ENCODE assay signal across 11 cellular contexts in the genomic region with DNA sequence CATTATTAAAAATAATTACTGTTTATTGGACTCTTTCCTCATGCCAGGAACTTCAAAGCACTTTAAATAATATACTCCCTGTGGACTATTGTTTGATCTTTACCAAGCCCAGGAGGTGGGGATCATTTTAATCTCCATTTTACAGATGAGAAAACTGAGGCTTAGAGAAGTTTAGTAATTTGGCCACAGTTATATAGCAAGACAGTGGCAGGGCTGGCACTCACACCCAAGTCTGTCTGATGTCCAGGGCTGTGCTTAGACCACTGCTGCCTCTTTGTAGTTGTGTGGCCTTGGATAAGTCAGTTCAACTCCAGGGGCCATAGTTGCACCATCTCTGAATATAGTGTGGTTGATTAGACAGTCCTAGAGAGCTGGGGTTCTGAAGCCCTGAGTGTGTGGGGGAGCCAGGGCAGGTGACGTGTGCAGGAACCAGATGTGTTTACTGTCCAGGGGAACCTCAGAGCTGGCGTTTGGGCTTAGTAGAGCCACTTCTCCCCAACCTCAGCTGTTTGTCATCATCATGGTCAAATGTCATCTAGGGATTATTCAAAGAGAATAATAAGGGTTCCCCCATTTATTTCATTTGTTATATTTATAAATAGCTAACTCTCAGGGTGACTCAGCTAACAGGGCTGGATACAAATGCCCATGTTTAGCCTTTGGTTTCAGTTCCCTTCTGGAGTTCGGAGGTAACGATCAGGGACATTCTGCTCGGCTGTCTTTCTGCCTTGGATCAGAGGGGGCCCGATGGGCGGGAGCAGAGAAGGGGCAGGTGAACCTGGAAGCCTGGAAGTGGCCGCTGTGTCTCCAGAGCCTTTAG.
DNase-seq lines count a peak whose midpoint lies in the region; ATAC-seq and TF ChIP-seq lines count a peak whose summit lies in the region.
"Had no signal": no experiment of that assay in that cellular context is flagged by ENCODE, and none has a peak within 500 bp of the region (broad histone marks: within the 10 kb centered on the region; RNA-seq: fewer than 3 reads in every experiment).

No MANE protein-coding gene starts in this region.

- no peak overlapping the region for H3K4me3 ChIP-seq in prostate gland
- H3K4me3 ChIP-seq: coronary artery had no signal

- TF ChIP-seq CTCF in prostate gland (IDR thresholded peaks at IDR 0.05): no peak

- intact Hi-C loops in prostate gland (cut with DNase I): no loop called here

- ATAC-seq in GM19023 (IDR thresholded peaks at IDR 0.05; ENCODE audit: unreplicated experiment) (peak; percentile 70), HG02759 (IDR thresholded peaks at IDR 0.05; ENCODE audit: unreplicated experiment) (peak; percentile 64)

- 78% methylated on average over 8 of the region's 8 CpGs for WGBS in prostate gland

- TF ChIP-seq POLR2A in prostate gland (IDR thresholded peaks at IDR 0.05): no peak

- peak; percentile 93 for DNase-seq in MV-4-11 (lab: John Stamatoyannopoulos, UW)
- peak; percentile 61 for DNase-seq in pons (ENCODE audit: low spot score)
- no peak for DNase-seq in AML-193 (lab: John Stamatoyannopoulos, UW)
- no peak for DNase-seq in anterior cingulate cortex (lab: John Stamatoyannopoulos, UW)
- no peak for DNase-seq in prostate gland (ENCODE audit: low spot score)
- DNase-seq in hippocampal formation (lab: John Stamatoyannopoulos, UW): no peak
- DNase-seq: activated CD4-positive, alpha-beta memory T cell treated with anti-CD3 and anti-CD28 coated beads, Interleukin-2, amount 10 ng/mL, durations not matched to agents 7 days and 5 days; NCI-H187 treated with DMSO at 0.1 percent for 48 hours had no signal

- no peak overlapping the region for H3K27ac ChIP-seq in prostate gland

- peaks cover 0 to 5% of the 10 kb centered on the region in 2 donors for H3K36me3 ChIP-seq in prostate gland

- H3K4me1 ChIP-seq in prostate gland (replicated peaks): no peaks in the 10 kb centered on the region

- H3K9me3 ChIP-seq in prostate gland: no peaks in the 10 kb centered on the region

- H3K27me3 ChIP-seq in prostate gland (replicated peaks; ENCODE audit: insufficient read depth): no peaks in the 10 kb centered on the region

Comparison
In these comparisons a context has a peak if more than half of its experiments do, and no peak if none do; other contexts are left out.
1. DNase-seq: peak in MV-4-11 (single experiment) and pons (single experiment); none in AML-193 (0 of 2), anterior cingulate cortex (0 of 58), prostate gland (single experiment) and hippocampal formation (0 of 2).